11 cellular contexts compared by ENCODE assay signal in the genomic region with DNA sequence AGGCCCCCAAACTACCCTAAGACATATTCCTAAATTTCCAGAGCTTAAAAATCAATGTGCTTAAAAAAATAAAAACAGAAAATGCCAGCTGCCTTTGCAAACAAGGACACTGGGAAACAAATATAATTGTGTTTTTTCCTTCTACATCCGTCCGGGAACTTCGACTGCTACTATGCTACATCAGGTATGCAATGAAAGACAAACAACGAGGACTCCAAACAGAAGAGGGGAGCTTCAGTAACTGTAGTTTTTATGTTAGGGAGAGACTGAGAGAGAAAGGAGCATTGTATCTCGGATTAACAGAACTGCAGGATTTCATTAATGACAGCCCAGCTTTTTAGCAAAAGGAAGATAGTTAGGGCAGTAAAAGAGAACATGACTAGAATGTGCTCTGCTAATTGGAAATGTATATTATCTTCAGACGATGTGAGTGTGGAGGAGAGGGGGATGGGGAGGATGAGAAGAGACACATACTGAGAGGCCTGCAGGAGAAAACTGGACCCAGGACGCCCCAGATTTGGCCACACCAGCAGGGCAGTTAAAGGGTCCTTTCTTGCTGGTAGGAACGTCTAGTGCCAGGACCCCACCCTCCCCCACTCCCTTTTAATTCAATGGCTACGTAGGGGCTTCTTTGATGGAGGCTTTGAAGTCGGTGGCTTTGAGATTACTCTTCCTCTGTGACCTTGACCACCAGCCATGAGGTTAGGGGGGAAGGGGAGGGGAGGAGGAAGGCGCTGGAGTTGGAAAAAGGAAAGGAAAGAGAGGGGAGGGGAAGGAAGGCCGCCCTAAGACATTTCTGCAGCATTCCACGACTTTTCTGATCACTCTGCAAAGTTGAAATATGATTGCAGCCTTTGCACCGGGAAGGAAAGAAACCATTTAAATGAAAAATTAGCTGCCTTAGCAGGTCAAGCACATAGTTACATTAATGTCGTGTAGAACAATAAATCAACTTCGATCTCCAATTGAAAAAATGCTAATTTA.
DNase-seq lines count a peak whose midpoint lies in the region; ATAC-seq and TF ChIP-seq lines count a peak whose summit lies in the region.
"Had no signal": no experiment of that assay in that cellular context is flagged by ENCODE, and none has a peak within 500 bp of the region (broad histone marks: within the 10 kb centered on the region; RNA-seq: fewer than 3 reads in every experiment).

No MANE protein-coding gene starts in this region.

- H3K27ac ChIP-seq in fibroblast of lung (ENCODE audit: insufficient read depth, low read length) (no peak overlapping the region), mucosa of rectum (ENCODE audit: low read depth in 2 of 2, low read length in 2 of 2) (no peak overlapping the region), thoracic aorta (no peak overlapping the region)

- H3K36me3 ChIP-seq in fibroblast of lung (ENCODE audit: control insufficient read depth, insufficient read depth, low read length) (no peaks in the 10 kb centered on the region), mucosa of rectum (ENCODE audit: control insufficient read depth in 2 of 2, insufficient read depth in 2 of 2, low read length in 2 of 2) (no peaks in the 10 kb centered on the region), thoracic aorta (no peaks in the 10 kb centered on the region)

- no peak for DNase-seq in fibroblast of lung (ENCODE audit: low read depth in 2 of 2)
- no peak for DNase-seq in thoracic aorta (ENCODE audit: low spot score)
- no peak for DNase-seq in immature natural killer cell
- DNase-seq: stimulated activated CD4-positive, alpha-beta T cell treated with anti-CD3 and anti-CD28 coated beads, Interleukin-4, amount 100 ng/mL, for 1 hour had no signal

- no peaks in the 10 kb centered on the region for H3K4me1 Mint-ChIP-seq in immature natural killer cell
- H3K4me1 Mint-ChIP-seq: naive B cell had no signal

- no peak overlapping the region for H3K27ac Mint-ChIP-seq in immature natural killer cell
- H3K27ac Mint-ChIP-seq: naive B cell, type B pancreatic cell had no signal

- H4K20me1 ChIP-seq in fibroblast of lung (ENCODE audit: control insufficient read depth, extremely low read depth, insufficient read depth, low read length), result no peaks in the 10 kb centered on the region

- H3K4me1 ChIP-seq in fibroblast of lung (ENCODE audit: control insufficient read depth, extremely low read depth, insufficient read depth, low read length) (peaks cover 9% of the 10 kb centered on the region), mucosa of rectum (ENCODE audit: control insufficient read depth in 2 of 2, insufficient read depth in 2 of 2, low read length in 2 of 2) (no peaks in the 10 kb centered on the region), thoracic aorta (ENCODE audit: control insufficient read depth in 1 of 2, low read depth in 2 of 2) (peaks cover 5 to 17% of the 10 kb centered on the region in 2 donors)

- H2AFZ ChIP-seq in fibroblast of lung (ENCODE audit: low read length), result peak overlapping the region; percentile 59

- H3K79me2 ChIP-seq in fibroblast of lung (ENCODE audit: control insufficient read depth, insufficient read depth, low read length), result no peaks in the 10 kb centered on the region

- H3K9me3 ChIP-seq in fibroblast of lung (ENCODE audit: control insufficient read depth, insufficient read depth, low read depth, low read length), result no peaks in the 10 kb centered on the region
- no peaks in the 10 kb centered on the region for H3K9me3 ChIP-seq in mucosa of rectum (ENCODE audit: control insufficient read depth in 2 of 2, low read length in 2 of 2)
- no peaks in the 10 kb centered on the region for H3K9me3 ChIP-seq in thoracic aorta

- no peaks in the 10 kb centered on the region for H3K27me3 ChIP-seq in fibroblast of lung (ENCODE audit: control insufficient read depth, insufficient read depth, low read length)
- no peaks in the 10 kb centered on the region for H3K27me3 ChIP-seq in mucosa of rectum (ENCODE audit: control insufficient read depth in 2 of 2, insufficient read depth in 2 of 2, low read length in 2 of 2)
- H3K27me3 ChIP-seq in thoracic aorta (replicated peaks; ENCODE audit: insufficient read depth), result no peaks in the 10 kb centered on the region

- no peak overlapping the region for H3K4me3 Mint-ChIP-seq in immature natural killer cell
- H3K4me3 Mint-ChIP-seq: naive B cell, type B pancreatic cell had no signal

- H3K4me3 ChIP-seq in fibroblast of lung (replicated peaks in 1 of 4; ENCODE audit: control extremely low read depth in 1 of 4, insufficient read depth in 1 of 4, low read depth in 3 of 4, low read length in 4 of 4) (peak overlapping the region; percentile 6 to 67 (median 32)), mucosa of rectum (ENCODE audit: low read length in 2 of 2) (peak overlapping the region; percentile 13 to 33), thoracic aorta (peak overlapping the region; percentile 74)

- peak overlapping the region; percentile 70 for H3K4me2 ChIP-seq in fibroblast of lung (ENCODE audit: extremely low read depth, insufficient read depth, low read length)

- H3K27me3 Mint-ChIP-seq in immature natural killer cell (ENCODE audit: low read depth in 3 of 3), result peaks cover 2 to 12% (median 3%) of the 10 kb centered on the region in 3 donors

- TF ChIP-seq CTCF in fibroblast of lung (conservative IDR thresholded peaks at IDR 0.05 in 1 of 2, IDR thresholded peaks at IDR 0.05 in 1 of 2; ENCODE audit: low read depth in 1 of 2, low read length in 2 of 2) (no peak), thoracic aorta (IDR thresholded peaks at IDR 0.05) (no peak)

- ATAC-seq in thoracic aorta (ENCODE audit: insufficient number of reproducible peaks, low FRiP score, low read depth) (no peak), HG02571 (IDR thresholded peaks at IDR 0.05; ENCODE audit: unreplicated experiment) (no peak), HG03196 (IDR thresholded peaks at IDR 0.05; ENCODE audit: unreplicated experiment) (no peak), GM18498 (IDR thresholded peaks at IDR 0.05; ENCODE audit: unreplicated experiment) (no peak)

- no peaks in the 10 kb centered on the region for H3K36me3 Mint-ChIP-seq in immature natural killer cell
- H3K36me3 Mint-ChIP-seq: naive B cell, type B pancreatic cell had no signal

- H3K9ac ChIP-seq in fibroblast of lung (ENCODE audit: insufficient read depth, low read length), result no peak overlapping the region
- H3K9ac ChIP-seq in mucosa of rectum (ENCODE audit: low read depth in 1 of 2, low read length in 2 of 2), result no peak overlapping the region

- H3K9me3 Mint-ChIP-seq in immature natural killer cell, result no peaks in the 10 kb centered on the region
- H3K9me3 Mint-ChIP-seq: naive B cell, type B pancreatic cell had no signal

TF ChIP-seq in PFSK-1, 5 proteins besides CTCF, POLR2A, EP300 and RAD21:
- TF ChIP-seq TAF1 (IDR thresholded peaks at IDR 0.05; ENCODE audit: borderline replicate concordance, insufficient read depth, low read length), result no peak
- TF ChIP-seq, protein P1, sequence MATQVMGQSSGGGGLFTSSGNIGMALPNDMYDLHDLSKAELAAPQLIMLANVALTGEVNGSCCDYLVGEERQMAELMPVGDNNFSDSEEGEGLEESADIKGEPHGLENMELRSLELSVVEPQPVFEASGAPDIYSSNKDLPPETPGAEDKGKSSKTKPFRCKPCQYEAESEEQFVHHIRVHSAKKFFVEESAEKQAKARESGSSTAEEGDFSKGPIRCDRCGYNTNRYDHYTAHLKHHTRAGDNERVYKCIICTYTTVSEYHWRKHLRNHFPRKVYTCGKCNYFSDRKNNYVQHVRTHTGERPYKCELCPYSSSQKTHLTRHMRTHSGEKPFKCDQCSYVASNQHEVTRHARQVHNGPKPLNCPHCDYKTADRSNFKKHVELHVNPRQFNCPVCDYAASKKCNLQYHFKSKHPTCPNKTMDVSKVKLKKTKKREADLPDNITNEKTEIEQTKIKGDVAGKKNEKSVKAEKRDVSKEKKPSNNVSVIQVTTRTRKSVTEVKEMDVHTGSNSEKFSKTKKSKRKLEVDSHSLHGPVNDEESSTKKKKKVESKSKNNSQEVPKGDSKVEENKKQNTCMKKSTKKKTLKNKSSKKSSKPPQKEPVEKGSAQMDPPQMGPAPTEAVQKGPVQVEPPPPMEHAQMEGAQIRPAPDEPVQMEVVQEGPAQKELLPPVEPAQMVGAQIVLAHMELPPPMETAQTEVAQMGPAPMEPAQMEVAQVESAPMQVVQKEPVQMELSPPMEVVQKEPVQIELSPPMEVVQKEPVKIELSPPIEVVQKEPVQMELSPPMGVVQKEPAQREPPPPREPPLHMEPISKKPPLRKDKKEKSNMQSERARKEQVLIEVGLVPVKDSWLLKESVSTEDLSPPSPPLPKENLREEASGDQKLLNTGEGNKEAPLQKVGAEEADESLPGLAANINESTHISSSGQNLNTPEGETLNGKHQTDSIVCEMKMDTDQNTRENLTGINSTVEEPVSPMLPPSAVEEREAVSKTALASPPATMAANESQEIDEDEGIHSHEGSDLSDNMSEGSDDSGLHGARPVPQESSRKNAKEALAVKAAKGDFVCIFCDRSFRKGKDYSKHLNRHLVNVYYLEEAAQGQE (IDR thresholded peaks at IDR 0.05; ENCODE audit: insufficient read depth in 1 of 2, low read depth in 2 of 2, low read length in 2 of 2), result no peak
- TF ChIP-seq SIN3A (IDR thresholded peaks at IDR 0.05; ENCODE audit: borderline replicate concordance, insufficient read depth, low read length), result no peak
- TF ChIP-seq POLR2AphosphoS5 (IDR thresholded peaks at IDR 0.05; ENCODE audit: low read depth, low read length), result peak; percentile 19; the same call in 1 of the 2 replicates
- TF ChIP-seq FOXP2 (optimal IDR thresholded peaks at IDR 0.05; ENCODE audit: borderline replicate concordance, extremely low read depth, extremely low read length, insufficient read depth), result no peak
TF ChIP-seq in PFSK-1: peak in this region for 1.

Comparison
In these comparisons a context has a peak if more than half of its experiments do, and no peak if none do; other contexts are left out.
1. H3K4me3 ChIP-seq: peak in every context shown above with its lines; median percentile 74 in thoracic aorta; 32 in fibroblast of lung; 23 in mucosa of rectum.